Comparison of ENCODE assay signal across 1 cellular context in the genomic region with DNA sequence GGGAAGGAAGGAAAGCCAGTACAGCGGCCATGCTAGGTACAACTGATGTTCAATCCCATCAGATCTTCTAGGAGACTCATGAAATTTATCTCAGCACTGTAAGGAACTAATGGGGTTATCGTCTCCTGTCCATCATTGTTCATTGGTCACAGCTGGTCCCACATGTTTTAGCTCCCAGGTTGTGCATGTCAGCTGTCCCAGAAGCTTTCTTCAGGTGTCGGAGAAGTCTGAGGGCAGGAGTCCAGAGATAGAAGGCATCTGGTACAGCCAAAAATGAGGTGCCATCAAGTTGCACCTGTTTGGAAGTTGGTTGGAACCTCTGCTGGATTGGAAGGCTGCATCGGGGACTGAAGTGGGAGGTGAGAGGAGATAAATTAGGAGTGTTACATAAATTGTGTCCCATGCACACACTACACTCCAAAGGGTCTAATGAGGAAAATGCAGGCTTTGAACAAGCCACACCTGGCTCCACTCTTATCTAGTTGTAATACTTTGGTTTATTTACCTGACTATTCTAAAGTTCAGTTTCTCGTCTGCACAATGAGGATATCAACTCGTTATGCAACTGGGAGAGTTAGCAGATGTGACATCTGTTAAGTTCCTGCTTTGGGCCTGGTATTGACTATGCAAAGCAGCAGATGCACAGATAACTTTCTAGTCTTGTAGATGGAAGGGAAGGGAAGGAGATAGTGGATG.
A peak's percentile ranks its signal among the peaks of the same experiment; 100 is the strongest.
TF ChIP-seq lines count a peak whose summit lies in the region.

No MANE protein-coding gene starts in this region.

TF ChIP-seq in HepG2, 621 proteins besides CTCF, POLR2A, EP300 and RAD21 (continued from another document):
- TF ChIP-seq, protein P1, sequence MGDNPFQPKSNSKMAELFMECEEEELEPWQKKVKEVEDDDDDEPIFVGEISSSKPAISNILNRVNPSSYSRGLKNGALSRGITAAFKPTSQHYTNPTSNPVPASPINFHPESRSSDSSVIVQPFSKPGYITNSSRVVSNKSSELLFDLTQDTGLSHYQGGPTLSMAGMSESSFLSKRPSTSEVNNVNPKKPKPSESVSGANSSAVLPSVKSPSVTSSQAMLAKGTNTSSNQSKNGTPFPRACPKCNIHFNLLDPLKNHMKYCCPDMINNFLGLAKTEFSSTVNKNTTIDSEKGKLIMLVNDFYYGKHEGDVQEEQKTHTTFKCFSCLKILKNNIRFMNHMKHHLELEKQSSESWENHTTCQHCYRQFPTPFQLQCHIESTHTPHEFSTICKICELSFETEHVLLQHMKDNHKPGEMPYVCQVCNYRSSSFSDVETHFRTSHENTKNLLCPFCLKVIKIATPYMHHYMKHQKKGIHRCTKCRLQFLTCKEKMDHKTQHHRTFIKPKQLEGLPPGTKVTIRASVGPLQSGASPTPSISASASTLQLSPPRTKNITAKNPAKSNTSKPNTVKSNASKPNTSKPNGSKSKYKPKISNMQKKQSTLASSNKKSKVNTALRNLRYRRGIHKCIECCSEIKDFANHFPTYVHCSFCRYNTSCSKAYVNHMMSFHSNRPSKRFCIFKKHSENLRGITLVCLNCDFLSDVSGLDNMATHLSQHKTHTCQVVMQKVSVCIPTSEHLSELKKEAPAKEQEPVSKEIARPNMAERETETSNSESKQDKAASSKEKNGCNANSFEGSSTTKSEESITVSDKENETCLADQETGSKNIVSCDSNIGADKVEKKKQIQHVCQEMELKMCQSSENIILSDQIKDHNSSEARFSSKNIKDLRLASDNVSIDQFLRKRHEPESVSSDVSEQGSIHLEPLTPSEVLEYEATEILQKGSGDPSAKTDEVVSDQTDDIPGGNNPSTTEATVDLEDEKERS (CRISPR knock-in tag; IDR thresholded peaks at IDR 0.05) = no peak
- peak; percentile 15; the same call in 1 of the 2 replicates for TF ChIP-seq RARA (CRISPR knock-in tag; IDR thresholded peaks at IDR 0.05)
- TF ChIP-seq MED8 (CRISPR knock-in tag; IDR thresholded peaks at IDR 0.05; ENCODE audit: insufficient replicate concordance) = no peak
- TF ChIP-seq, protein P2, sequence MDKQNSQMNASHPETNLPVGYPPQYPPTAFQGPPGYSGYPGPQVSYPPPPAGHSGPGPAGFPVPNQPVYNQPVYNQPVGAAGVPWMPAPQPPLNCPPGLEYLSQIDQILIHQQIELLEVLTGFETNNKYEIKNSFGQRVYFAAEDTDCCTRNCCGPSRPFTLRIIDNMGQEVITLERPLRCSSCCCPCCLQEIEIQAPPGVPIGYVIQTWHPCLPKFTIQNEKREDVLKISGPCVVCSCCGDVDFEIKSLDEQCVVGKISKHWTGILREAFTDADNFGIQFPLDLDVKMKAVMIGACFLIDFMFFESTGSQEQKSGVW (CRISPR knock-in tag; IDR thresholded peaks at IDR 0.05; ENCODE audit: borderline replicate concordance) = no peak
- no peak for TF ChIP-seq NKX3-1 (CRISPR knock-in tag; IDR thresholded peaks at IDR 0.05)
- TF ChIP-seq ZFX (CRISPR knock-in tag; IDR thresholded peaks at IDR 0.05; ENCODE audit: low read depth) = peak; percentile 48
- no peak for TF ChIP-seq ZNF777 (CRISPR knock-in tag; IDR thresholded peaks at IDR 0.05)
- TF ChIP-seq ZNF331 (CRISPR knock-in tag; IDR thresholded peaks at IDR 0.05) = peak; percentile 24; the same call in 1 of the 2 replicates
- no peak for TF ChIP-seq NFE2 (CRISPR knock-in tag; IDR thresholded peaks at IDR 0.05)
- TF ChIP-seq, protein P3, sequence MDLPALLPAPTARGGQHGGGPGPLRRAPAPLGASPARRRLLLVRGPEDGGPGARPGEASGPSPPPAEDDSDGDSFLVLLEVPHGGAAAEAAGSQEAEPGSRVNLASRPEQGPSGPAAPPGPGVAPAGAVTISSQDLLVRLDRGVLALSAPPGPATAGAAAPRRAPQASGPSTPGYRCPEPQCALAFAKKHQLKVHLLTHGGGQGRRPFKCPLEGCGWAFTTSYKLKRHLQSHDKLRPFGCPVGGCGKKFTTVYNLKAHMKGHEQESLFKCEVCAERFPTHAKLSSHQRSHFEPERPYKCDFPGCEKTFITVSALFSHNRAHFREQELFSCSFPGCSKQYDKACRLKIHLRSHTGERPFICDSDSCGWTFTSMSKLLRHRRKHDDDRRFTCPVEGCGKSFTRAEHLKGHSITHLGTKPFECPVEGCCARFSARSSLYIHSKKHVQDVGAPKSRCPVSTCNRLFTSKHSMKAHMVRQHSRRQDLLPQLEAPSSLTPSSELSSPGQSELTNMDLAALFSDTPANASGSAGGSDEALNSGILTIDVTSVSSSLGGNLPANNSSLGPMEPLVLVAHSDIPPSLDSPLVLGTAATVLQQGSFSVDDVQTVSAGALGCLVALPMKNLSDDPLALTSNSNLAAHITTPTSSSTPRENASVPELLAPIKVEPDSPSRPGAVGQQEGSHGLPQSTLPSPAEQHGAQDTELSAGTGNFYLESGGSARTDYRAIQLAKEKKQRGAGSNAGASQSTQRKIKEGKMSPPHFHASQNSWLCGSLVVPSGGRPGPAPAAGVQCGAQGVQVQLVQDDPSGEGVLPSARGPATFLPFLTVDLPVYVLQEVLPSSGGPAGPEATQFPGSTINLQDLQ (CRISPR knock-in tag; IDR thresholded peaks at IDR 0.05) = no peak
- 0 out of 2 replicates have a peak, but pooled peaks have one; percentile 37 for TF ChIP-seq ZNF431 (CRISPR knock-in tag; IDR thresholded peaks at IDR 0.05; ENCODE audit: borderline replicate concordance, low read depth)
- TF ChIP-seq, protein P4, sequence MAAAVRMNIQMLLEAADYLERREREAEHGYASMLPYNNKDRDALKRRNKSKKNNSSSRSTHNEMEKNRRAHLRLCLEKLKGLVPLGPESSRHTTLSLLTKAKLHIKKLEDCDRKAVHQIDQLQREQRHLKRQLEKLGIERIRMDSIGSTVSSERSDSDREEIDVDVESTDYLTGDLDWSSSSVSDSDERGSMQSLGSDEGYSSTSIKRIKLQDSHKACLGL (CRISPR knock-in tag; IDR thresholded peaks at IDR 0.05) = no peak
- 0 out of 2 replicates have a peak, but pooled peaks have one; percentile 19 for TF ChIP-seq NCOA2 (CRISPR knock-in tag; IDR thresholded peaks at IDR 0.05)
- TF ChIP-seq ZNF709 (CRISPR knock-in tag; IDR thresholded peaks at IDR 0.05) = peak; percentile 24; the same call in 1 of the 2 replicates
- no peak for TF ChIP-seq HNRNPL (IDR thresholded peaks at IDR 0.05; ENCODE audit: low read depth, low read length)
- TF ChIP-seq, protein P5, sequence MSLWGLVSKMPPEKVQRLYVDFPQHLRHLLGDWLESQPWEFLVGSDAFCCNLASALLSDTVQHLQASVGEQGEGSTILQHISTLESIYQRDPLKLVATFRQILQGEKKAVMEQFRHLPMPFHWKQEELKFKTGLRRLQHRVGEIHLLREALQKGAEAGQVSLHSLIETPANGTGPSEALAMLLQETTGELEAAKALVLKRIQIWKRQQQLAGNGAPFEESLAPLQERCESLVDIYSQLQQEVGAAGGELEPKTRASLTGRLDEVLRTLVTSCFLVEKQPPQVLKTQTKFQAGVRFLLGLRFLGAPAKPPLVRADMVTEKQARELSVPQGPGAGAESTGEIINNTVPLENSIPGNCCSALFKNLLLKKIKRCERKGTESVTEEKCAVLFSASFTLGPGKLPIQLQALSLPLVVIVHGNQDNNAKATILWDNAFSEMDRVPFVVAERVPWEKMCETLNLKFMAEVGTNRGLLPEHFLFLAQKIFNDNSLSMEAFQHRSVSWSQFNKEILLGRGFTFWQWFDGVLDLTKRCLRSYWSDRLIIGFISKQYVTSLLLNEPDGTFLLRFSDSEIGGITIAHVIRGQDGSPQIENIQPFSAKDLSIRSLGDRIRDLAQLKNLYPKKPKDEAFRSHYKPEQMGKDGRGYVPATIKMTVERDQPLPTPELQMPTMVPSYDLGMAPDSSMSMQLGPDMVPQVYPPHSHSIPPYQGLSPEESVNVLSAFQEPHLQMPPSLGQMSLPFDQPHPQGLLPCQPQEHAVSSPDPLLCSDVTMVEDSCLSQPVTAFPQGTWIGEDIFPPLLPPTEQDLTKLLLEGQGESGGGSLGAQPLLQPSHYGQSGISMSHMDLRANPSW (CRISPR knock-in tag; IDR thresholded peaks at IDR 0.05; ENCODE audit: borderline replicate concordance) = no peak
- no peak for TF ChIP-seq SMARCE1 (IDR thresholded peaks at IDR 0.05; ENCODE audit: borderline replicate concordance)
- TF ChIP-seq ZNF124 (CRISPR knock-in tag; IDR thresholded peaks at IDR 0.05) = peak; percentile 55; the same call in 1 of the 2 replicates
- TF ChIP-seq, protein P6, sequence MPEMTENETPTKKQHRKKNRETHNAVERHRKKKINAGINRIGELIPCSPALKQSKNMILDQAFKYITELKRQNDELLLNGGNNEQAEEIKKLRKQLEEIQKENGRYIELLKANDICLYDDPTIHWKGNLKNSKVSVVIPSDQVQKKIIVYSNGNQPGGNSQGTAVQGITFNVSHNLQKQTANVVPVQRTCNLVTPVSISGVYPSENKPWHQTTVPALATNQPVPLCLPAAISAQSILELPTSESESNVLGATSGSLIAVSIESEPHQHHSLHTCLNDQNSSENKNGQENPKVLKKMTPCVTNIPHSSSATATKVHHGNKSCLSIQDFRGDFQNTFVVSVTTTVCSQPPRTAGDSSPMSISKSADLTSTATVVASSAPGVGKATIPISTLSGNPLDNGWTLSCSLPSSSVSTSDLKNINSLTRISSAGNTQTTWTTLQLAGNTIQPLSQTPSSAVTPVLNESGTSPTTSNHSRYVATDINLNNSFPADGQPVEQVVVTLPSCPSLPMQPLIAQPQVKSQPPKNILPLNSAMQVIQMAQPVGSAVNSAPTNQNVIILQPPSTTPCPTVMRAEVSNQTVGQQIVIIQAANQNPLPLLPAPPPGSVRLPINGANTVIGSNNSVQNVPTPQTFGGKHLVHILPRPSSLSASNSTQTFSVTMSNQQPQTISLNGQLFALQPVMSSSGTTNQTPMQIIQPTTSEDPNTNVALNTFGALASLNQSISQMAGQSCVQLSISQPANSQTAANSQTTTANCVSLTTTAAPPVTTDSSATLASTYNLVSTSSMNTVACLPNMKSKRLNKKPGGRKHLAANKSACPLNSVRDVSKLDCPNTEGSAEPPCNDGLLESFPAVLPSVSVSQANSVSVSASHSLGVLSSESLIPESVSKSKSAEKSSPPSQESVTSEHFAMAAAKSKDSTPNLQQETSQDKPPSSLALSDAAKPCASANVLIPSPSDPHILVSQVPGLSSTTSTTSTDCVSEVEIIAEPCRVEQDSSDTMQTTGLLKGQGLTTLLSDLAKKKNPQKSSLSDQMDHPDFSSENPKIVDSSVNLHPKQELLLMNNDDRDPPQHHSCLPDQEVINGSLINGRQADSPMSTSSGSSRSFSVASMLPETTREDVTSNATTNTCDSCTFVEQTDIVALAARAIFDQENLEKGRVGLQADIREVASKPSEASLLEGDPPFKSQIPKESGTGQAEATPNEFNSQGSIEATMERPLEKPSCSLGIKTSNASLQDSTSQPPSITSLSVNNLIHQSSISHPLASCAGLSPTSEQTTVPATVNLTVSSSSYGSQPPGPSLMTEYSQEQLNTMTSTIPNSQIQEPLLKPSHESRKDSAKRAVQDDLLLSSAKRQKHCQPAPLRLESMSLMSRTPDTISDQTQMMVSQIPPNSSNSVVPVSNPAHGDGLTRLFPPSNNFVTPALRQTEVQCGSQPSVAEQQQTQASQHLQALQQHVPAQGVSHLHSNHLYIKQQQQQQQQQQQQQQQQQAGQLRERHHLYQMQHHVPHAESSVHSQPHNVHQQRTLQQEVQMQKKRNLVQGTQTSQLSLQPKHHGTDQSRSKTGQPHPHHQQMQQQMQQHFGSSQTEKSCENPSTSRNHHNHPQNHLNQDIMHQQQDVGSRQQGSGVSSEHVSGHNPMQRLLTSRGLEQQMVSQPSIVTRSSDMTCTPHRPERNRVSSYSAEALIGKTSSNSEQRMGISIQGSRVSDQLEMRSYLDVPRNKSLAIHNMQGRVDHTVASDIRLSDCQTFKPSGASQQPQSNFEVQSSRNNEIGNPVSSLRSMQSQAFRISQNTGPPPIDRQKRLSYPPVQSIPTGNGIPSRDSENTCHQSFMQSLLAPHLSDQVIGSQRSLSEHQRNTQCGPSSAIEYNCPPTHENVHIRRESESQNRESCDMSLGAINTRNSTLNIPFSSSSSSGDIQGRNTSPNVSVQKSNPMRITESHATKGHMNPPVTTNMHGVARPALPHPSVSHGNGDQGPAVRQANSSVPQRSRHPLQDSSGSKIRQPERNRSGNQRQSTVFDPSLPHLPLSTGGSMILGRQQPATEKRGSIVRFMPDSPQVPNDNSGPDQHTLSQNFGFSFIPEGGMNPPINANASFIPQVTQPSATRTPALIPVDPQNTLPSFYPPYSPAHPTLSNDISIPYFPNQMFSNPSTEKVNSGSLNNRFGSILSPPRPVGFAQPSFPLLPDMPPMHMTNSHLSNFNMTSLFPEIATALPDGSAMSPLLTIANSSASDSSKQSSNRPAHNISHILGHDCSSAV (CRISPR knock-in tag; IDR thresholded peaks at IDR 0.05; ENCODE audit: borderline replicate concordance) = no peak
- TF ChIP-seq ZIK1 (CRISPR knock-in tag; IDR thresholded peaks at IDR 0.05; ENCODE audit: borderline replicate concordance, low read depth) = no peak
- TF ChIP-seq, protein P7, sequence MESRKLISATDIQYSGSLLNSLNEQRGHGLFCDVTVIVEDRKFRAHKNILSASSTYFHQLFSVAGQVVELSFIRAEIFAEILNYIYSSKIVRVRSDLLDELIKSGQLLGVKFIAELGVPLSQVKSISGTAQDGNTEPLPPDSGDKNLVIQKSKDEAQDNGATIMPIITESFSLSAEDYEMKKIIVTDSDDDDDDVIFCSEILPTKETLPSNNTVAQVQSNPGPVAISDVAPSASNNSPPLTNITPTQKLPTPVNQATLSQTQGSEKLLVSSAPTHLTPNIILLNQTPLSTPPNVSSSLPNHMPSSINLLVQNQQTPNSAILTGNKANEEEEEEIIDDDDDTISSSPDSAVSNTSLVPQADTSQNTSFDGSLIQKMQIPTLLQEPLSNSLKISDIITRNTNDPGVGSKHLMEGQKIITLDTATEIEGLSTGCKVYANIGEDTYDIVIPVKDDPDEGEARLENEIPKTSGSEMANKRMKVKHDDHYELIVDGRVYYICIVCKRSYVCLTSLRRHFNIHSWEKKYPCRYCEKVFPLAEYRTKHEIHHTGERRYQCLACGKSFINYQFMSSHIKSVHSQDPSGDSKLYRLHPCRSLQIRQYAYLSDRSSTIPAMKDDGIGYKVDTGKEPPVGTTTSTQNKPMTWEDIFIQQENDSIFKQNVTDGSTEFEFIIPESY (CRISPR knock-in tag; IDR thresholded peaks at IDR 0.05) = no peak
- TF ChIP-seq DR1 (CRISPR knock-in tag; IDR thresholded peaks at IDR 0.05) = no peak
- TF ChIP-seq TCF7 (IDR thresholded peaks at IDR 0.05; ENCODE audit: low read depth) = peak; percentile 27; the same call in 1 of the 2 replicates
- TF ChIP-seq, protein P8, sequence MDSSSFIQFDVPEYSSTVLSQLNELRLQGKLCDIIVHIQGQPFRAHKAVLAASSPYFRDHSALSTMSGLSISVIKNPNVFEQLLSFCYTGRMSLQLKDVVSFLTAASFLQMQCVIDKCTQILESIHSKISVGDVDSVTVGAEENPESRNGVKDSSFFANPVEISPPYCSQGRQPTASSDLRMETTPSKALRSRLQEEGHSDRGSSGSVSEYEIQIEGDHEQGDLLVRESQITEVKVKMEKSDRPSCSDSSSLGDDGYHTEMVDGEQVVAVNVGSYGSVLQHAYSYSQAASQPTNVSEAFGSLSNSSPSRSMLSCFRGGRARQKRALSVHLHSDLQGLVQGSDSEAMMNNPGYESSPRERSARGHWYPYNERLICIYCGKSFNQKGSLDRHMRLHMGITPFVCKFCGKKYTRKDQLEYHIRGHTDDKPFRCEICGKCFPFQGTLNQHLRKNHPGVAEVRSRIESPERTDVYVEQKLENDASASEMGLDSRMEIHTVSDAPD (CRISPR knock-in tag; IDR thresholded peaks at IDR 0.05) = no peak
- TF ChIP-seq POLR2AphosphoS2 (IDR thresholded peaks at IDR 0.05; ENCODE audit: low read depth, low read length) = no peak
- TF ChIP-seq SOX6 (IDR thresholded peaks at IDR 0.05) = no peak
- TF ChIP-seq SOX6 (CRISPR knock-in tag; IDR thresholded peaks at IDR 0.05) = peak; percentile 64
- TF ChIP-seq SMAD3 (CRISPR knock-in tag; IDR thresholded peaks at IDR 0.05) = no peak
